ENCODE assay signal across 12 cellular contexts in genomic region chr3:189712906-189713483, GRCh38.
DNase-seq lines count a peak whose midpoint lies in the region; ATAC-seq and TF ChIP-seq lines count a peak whose summit lies in the region.
"Had no signal": no experiment of that assay in that cellular context is flagged by ENCODE, and none has a peak within 500 bp of the region (broad histone marks: within the 10 kb centered on the region; RNA-seq: fewer than 3 reads in every experiment).

No MANE protein-coding gene starts in this region.

- in situ Hi-C loops in ACHN (cut with HindIII; ENCODE audit: low pct_ligation_motif_present, low pct_unique_long_range_greater_than_20kb, low sequenced_read_pairs), result no loop called here

- H3K4me3 ChIP-seq in AG10803 (ENCODE audit: low read length) (no peak overlapping the region), foreskin fibroblast (ENCODE audit: low read depth in 1 of 2, low read length in 2 of 2) (no peak overlapping the region)
- H3K4me3 ChIP-seq: adrenal gland had no signal

- DNase-seq in AG10803 (ENCODE audit: low read depth), result peak; percentile 47
- DNase-seq in NCI-H1092 (lab: John Stamatoyannopoulos, UW), result peak; percentile 93
- DNase-seq in NCI-H510A treated with DMSO at 0.1 percent for 48 hours (lab: John Stamatoyannopoulos, UW), result peak; percentile 96
- peak; percentile 18 to 20 for DNase-seq in foreskin fibroblast
- DNase-seq in NCI-H2107 (lab: John Stamatoyannopoulos, UW), result no peak
- DNase-seq in ACHN, result no peak
- DNase-seq: activated CD4-positive, CD25-positive, alpha-beta regulatory T cell; adrenal gland; NCI-H1694; occipital lobe had no signal

- no peak for ATAC-seq in HG03442 (IDR thresholded peaks at IDR 0.05; ENCODE audit: unreplicated experiment)
- ATAC-seq in HG03196 (IDR thresholded peaks at IDR 0.05; ENCODE audit: unreplicated experiment), result no peak

- TF ChIP-seq CTCF in AG10803 (conservative IDR thresholded peaks at IDR 0.05; ENCODE audit: low read length), result no peak
- no peak for TF ChIP-seq CTCF in foreskin fibroblast (IDR thresholded peaks at IDR 0.05; ENCODE audit: low read depth, low read length)

Comparison
In these comparisons a context has a peak if more than half of its experiments do, and no peak if none do; other contexts are left out.
1. DNase-seq: peak in AG10803 (single experiment), NCI-H1092 (single experiment), NCI-H510A treated with DMSO at 0.1 percent for 48 hours (single experiment) and foreskin fibroblast (2 of 2); none in NCI-H2107 (single experiment) and ACHN (single experiment).